ENCODE assay signal across 27 cellular contexts in genomic region chr2:160300203-160300602, GRCh38.
A peak's percentile ranks its signal among the peaks of the same experiment; 100 is the strongest.
DNase-seq lines count a peak whose midpoint lies in the region; ATAC-seq and TF ChIP-seq lines count a peak whose summit lies in the region.
"Had no signal": no experiment of that assay in that cellular context is flagged by ENCODE, and none has a peak within 500 bp of the region (broad histone marks: within the 10 kb centered on the region; RNA-seq: fewer than 3 reads in every experiment).

No MANE protein-coding gene starts in this region.

- no peak overlapping the region for H3K27ac ChIP-seq in CD8-positive, alpha-beta memory T cell (ENCODE audit: low read depth, low read length)
- peak overlapping the region; percentile 39 for H3K27ac ChIP-seq in epithelial cell of prostate
- H3K27ac ChIP-seq in SK-N-SH (ENCODE audit: low read depth in 2 of 2, low read length in 1 of 2) = peak overlapping the region in 1 of 2 experiments; percentile 49; a peak in 1 of 4 replicates
- H3K27ac ChIP-seq: A549, ascending aorta, testis, vagina had no signal

- no peak overlapping the region for H3K4me3 ChIP-seq in CD8-positive, alpha-beta memory T cell (ENCODE audit: low read length)
- no peak overlapping the region for H3K4me3 ChIP-seq in SK-N-SH (ENCODE audit: low read depth in 2 of 2, low read length in 1 of 2)
- H3K4me3 ChIP-seq: A549, ascending aorta, GM23338, heart left ventricle, K562, testis, vagina had no signal

- H3K4me1 ChIP-seq in CD8-positive, alpha-beta memory T cell (ENCODE audit: insufficient read depth, low read length) = peaks cover 32% of the 10 kb centered on the region
- H3K4me1 ChIP-seq in SK-N-SH (ENCODE audit: control insufficient read depth in 1 of 2, insufficient read depth in 2 of 2, low read depth in 1 of 2, low read length in 1 of 2) = peaks cover 3 to 18% of the 10 kb centered on the region in 2 experiments
- H3K4me1 ChIP-seq: BE2C had no signal

- intact Hi-C loops in activated CD8-positive, alpha-beta T cell treated with anti-CD3 and anti-CD28 coated beads for 36 hours (cut with micrococcal nuclease) = no loop called here
- intact Hi-C loops in activated CD4-positive, alpha-beta memory T cell treated with anti-CD3 and anti-CD28 coated beads for 36 hours (cut with micrococcal nuclease) = loop anchor here (2.0 kb wide), 1 partner anchor 35 kb away; no protein-coding TSS in a partner anchor

- H3K9ac ChIP-seq in SK-N-SH = no peak overlapping the region

- no peak for TF ChIP-seq RAD21 in SK-N-SH (IDR thresholded peaks at IDR 0.05; ENCODE audit: low read length)

- H4K20me1 ChIP-seq in SK-N-SH (ENCODE audit: insufficient read depth) = no peaks in the 10 kb centered on the region

- no peak for TF ChIP-seq CTCF in activated CD8-positive, alpha-beta T cell treated with anti-CD3 and anti-CD28 coated beads for 36 hours (IDR thresholded peaks at IDR 0.05)
- TF ChIP-seq CTCF in SK-N-SH (IDR thresholded peaks at IDR 0.05) = no peak

- H3K36me3 ChIP-seq in CD8-positive, alpha-beta memory T cell (ENCODE audit: insufficient read depth, low read length) = peaks cover 24% of the 10 kb centered on the region
- H3K36me3 ChIP-seq in SK-N-SH (replicated peaks in 1 of 2; ENCODE audit: control insufficient read depth in 1 of 2, insufficient read depth in 2 of 2, low read length in 1 of 2) = peaks cover 49 to 80% of the 10 kb centered on the region in 2 experiments

- POLR2A ChIA-PET in activated CD8-positive, alpha-beta T cell treated with anti-CD3 and anti-CD28 coated beads for 36 hours (lab: Charles Lee) = no interaction called here
- POLR2A ChIA-PET in activated CD8-positive, alpha-beta T cell treated with anti-CD3 and anti-CD28 coated beads, Interleukin-2, amount 10 ng/mL, durations not matched to agents 7 days and 5 days (lab: Charles Lee) = interaction anchor here (0.7 kb wide), 1 partner anchor 14 kb away, joined by 3 read pairs; no protein-coding TSS in a partner anchor
- POLR2A ChIA-PET in CD8-positive, alpha-beta memory T cell (lab: Charles Lee) = no interaction called here
- POLR2A ChIA-PET in activated CD4-positive, alpha-beta memory T cell treated with anti-CD3 and anti-CD28 coated beads for 36 hours (lab: Charles Lee) = interaction anchor here (0.7 kb wide), 1 partner anchor 76 kb away, joined by 3 read pairs; no protein-coding TSS in a partner anchor
- POLR2A ChIA-PET in SK-N-SH (lab: Yijun Ruan, JAX) = no interaction called here

- H3K27me3 ChIP-seq in CD8-positive, alpha-beta memory T cell (ENCODE audit: insufficient read depth, low read length, poor library complexity, severe bottlenecking) = no peaks in the 10 kb centered on the region
- H3K27me3 ChIP-seq in SK-N-SH (ENCODE audit: insufficient read depth) = no peaks in the 10 kb centered on the region
- H3K27me3 ChIP-seq: ascending aorta, BE2C, heart left ventricle, testis, vagina had no signal

- peaks cover 46% of the 10 kb centered on the region for H3K79me2 ChIP-seq in SK-N-SH (ENCODE audit: insufficient read depth)

- no peak overlapping the region for H2AFZ ChIP-seq in SK-N-SH (ENCODE audit: low read depth)
- H2AFZ ChIP-seq: GM23338 had no signal

- peaks cover 55% of the 10 kb centered on the region for H3K36me3 Mint-ChIP-seq in activated CD8-positive, alpha-beta T cell treated with anti-CD3 and anti-CD28 coated beads for 36 hours (ENCODE audit: low read depth)
- H3K36me3 Mint-ChIP-seq in activated CD8-positive, alpha-beta T cell treated with anti-CD3 and anti-CD28 coated beads, Interleukin-2, amount 10 ng/mL, durations not matched to agents 7 days and 5 days (ENCODE audit: low read depth) = peaks cover 73% of the 10 kb centered on the region
- H3K36me3 Mint-ChIP-seq in CD8-positive, alpha-beta memory T cell = peaks cover 18 to 84% (median 41%) of the 10 kb centered on the region in 3 donors
- H3K36me3 Mint-ChIP-seq in activated CD4-positive, alpha-beta memory T cell treated with anti-CD3 and anti-CD28 coated beads for 36 hours = peaks cover 49% of the 10 kb centered on the region

- H3F3A ChIP-seq in SK-N-SH (replicated peaks; ENCODE audit: insufficient read depth) = peaks cover 10% of the 10 kb centered on the region

- H3K4me2 ChIP-seq in SK-N-SH = no peak overlapping the region
- H3K4me2 ChIP-seq: A549, GM23338 had no signal

- peaks cover 72% of the 10 kb centered on the region for H3K4me1 Mint-ChIP-seq in activated CD8-positive, alpha-beta T cell treated with anti-CD3 and anti-CD28 coated beads for 36 hours (ENCODE audit: low read depth)
- H3K4me1 Mint-ChIP-seq in activated CD8-positive, alpha-beta T cell treated with anti-CD3 and anti-CD28 coated beads, Interleukin-2, amount 10 ng/mL, durations not matched to agents 7 days and 5 days (ENCODE audit: low read depth) = peaks cover 42% of the 10 kb centered on the region
- peaks cover 63 to 78% (median 72%) of the 10 kb centered on the region in 3 donors for H3K4me1 Mint-ChIP-seq in CD8-positive, alpha-beta memory T cell
- peaks cover 67% of the 10 kb centered on the region for H3K4me1 Mint-ChIP-seq in activated CD4-positive, alpha-beta memory T cell treated with anti-CD3 and anti-CD28 coated beads for 36 hours (ENCODE audit: low read depth)

- no peak for TF ChIP-seq EP300 in SK-N-SH (IDR thresholded peaks at IDR 0.05; ENCODE audit: borderline replicate concordance in 1 of 2, low read depth in 1 of 2, low read length in 1 of 2)

- H3K9me3 ChIP-seq in CD8-positive, alpha-beta memory T cell (ENCODE audit: low read length) = no peaks in the 10 kb centered on the region
- no peaks in the 10 kb centered on the region for H3K9me3 ChIP-seq in SK-N-SH
- H3K9me3 ChIP-seq: A549, ascending aorta, BE2C, heart left ventricle, testis, vagina had no signal

- no peak overlapping the region for H3K4me3 Mint-ChIP-seq in activated CD8-positive, alpha-beta T cell treated with anti-CD3 and anti-CD28 coated beads for 36 hours
- no peak overlapping the region for H3K4me3 Mint-ChIP-seq in activated CD8-positive, alpha-beta T cell treated with anti-CD3 and anti-CD28 coated beads, Interleukin-2, amount 10 ng/mL, durations not matched to agents 7 days and 5 days
- H3K4me3 Mint-ChIP-seq in CD8-positive, alpha-beta memory T cell = no peak overlapping the region
- H3K4me3 Mint-ChIP-seq in activated CD4-positive, alpha-beta memory T cell treated with anti-CD3 and anti-CD28 coated beads for 36 hours = no peak overlapping the region
- H3K4me3 Mint-ChIP-seq: GM23338; stimulated activated naive B cell treated with anti-CD40 and anti-IgM and Interleukin-4, amounts not matched to agents 10 μg/mL and 1 μg/mL and 100 μg/mL, for 72 hours had no signal

- DNase-seq in activated CD8-positive, alpha-beta T cell treated with anti-CD3 and anti-CD28 coated beads for 36 hours = no peak
- no peak for DNase-seq in activated CD8-positive, alpha-beta T cell treated with anti-CD3 and anti-CD28 coated beads, Interleukin-2, amount 10 ng/mL, durations not matched to agents 7 days and 5 days
- no peak for DNase-seq in CD8-positive, alpha-beta memory T cell
- no peak for DNase-seq in activated CD4-positive, alpha-beta memory T cell treated with anti-CD3 and anti-CD28 coated beads for 36 hours
- DNase-seq in epithelial cell of prostate (ENCODE audit: low read depth, low spot score) = no peak
- DNase-seq in AML-193 (lab: John Stamatoyannopoulos, UW) = no peak
- no peak for DNase-seq in SK-N-SH
- DNase-seq: activated CD8-positive, alpha-beta memory T cell treated with anti-CD3 and anti-CD28 coated beads, Interleukin-2, amount 50 U/mL, for 48 hours; BE2C; COR-L47; DMS79 treated with DMSO at 0.1 percent for 48 hours; heart left ventricle; left colon; NCI-H2029 treated with DMSO at 0.1 percent for 48 hours; NCI-H446 treated with DMSO at 0.1 percent for 48 hours; small intestine; stimulated activated CD4-positive, alpha-beta T cell treated with anti-CD3 and anti-CD28 coated beads, Interleukin-2, amount 100 ng/mL, for 48 hours; stimulated activated naive B cell treated with anti-CD40 and anti-IgM and Interleukin-4, amounts not matched to agents 10 μg/mL and 1 μg/mL and 100 μg/mL, for 72 hours; SW 1271; testis had no signal

- H3K9me2 ChIP-seq in SK-N-SH = no peaks in the 10 kb centered on the region

- WGBS in SK-N-SH (ENCODE audit: low lambda C conversion rate) = 94% methylated on average over 1 of the region's 1 CpG

- H3K9me3 Mint-ChIP-seq in activated CD8-positive, alpha-beta T cell treated with anti-CD3 and anti-CD28 coated beads for 36 hours = no peaks in the 10 kb centered on the region
- H3K9me3 Mint-ChIP-seq in activated CD8-positive, alpha-beta T cell treated with anti-CD3 and anti-CD28 coated beads, Interleukin-2, amount 10 ng/mL, durations not matched to agents 7 days and 5 days (ENCODE audit: insufficient read depth) = no peaks in the 10 kb centered on the region
- H3K9me3 Mint-ChIP-seq in CD8-positive, alpha-beta memory T cell = no peaks in the 10 kb centered on the region
- no peaks in the 10 kb centered on the region for H3K9me3 Mint-ChIP-seq in activated CD4-positive, alpha-beta memory T cell treated with anti-CD3 and anti-CD28 coated beads for 36 hours
- H3K9me3 Mint-ChIP-seq: GM23338; stimulated activated naive B cell treated with anti-CD40 and anti-IgM and Interleukin-4, amounts not matched to agents 10 μg/mL and 1 μg/mL and 100 μg/mL, for 72 hours had no signal

- no peaks in the 10 kb centered on the region for H3K27me3 Mint-ChIP-seq in activated CD8-positive, alpha-beta T cell treated with anti-CD3 and anti-CD28 coated beads for 36 hours
- H3K27me3 Mint-ChIP-seq in activated CD8-positive, alpha-beta T cell treated with anti-CD3 and anti-CD28 coated beads, Interleukin-2, amount 10 ng/mL, durations not matched to agents 7 days and 5 days (ENCODE audit: low read depth) = no peaks in the 10 kb centered on the region
- no peaks in the 10 kb centered on the region for H3K27me3 Mint-ChIP-seq in CD8-positive, alpha-beta memory T cell
- H3K27me3 Mint-ChIP-seq in activated CD4-positive, alpha-beta memory T cell treated with anti-CD3 and anti-CD28 coated beads for 36 hours = no peaks in the 10 kb centered on the region
- H3K27me3 Mint-ChIP-seq: stimulated activated naive B cell treated with anti-CD40 and anti-IgM and Interleukin-4, amounts not matched to agents 10 μg/mL and 1 μg/mL and 100 μg/mL, for 72 hours had no signal

- no peak for ATAC-seq in activated CD8-positive, alpha-beta T cell treated with anti-CD3 and anti-CD28 coated beads for 36 hours
- no peak for ATAC-seq in activated CD8-positive, alpha-beta T cell treated with anti-CD3 and anti-CD28 coated beads, Interleukin-2, amount 10 ng/mL, durations not matched to agents 7 days and 5 days
- ATAC-seq in HG02763 (IDR thresholded peaks at IDR 0.05; ENCODE audit: unreplicated experiment) = no peak
- ATAC-seq: A549; GM23338; K562; left colon; Right ventricle myocardium inferior; stimulated activated naive B cell treated with anti-CD40 and anti-IgM and Interleukin-4, amounts not matched to agents 10 μg/mL and 1 μg/mL and 100 μg/mL, for 72 hours had no signal

- peak overlapping the region; percentile 68 for H3K27ac Mint-ChIP-seq in activated CD8-positive, alpha-beta T cell treated with anti-CD3 and anti-CD28 coated beads for 36 hours
- H3K27ac Mint-ChIP-seq in activated CD8-positive, alpha-beta T cell treated with anti-CD3 and anti-CD28 coated beads, Interleukin-2, amount 10 ng/mL, durations not matched to agents 7 days and 5 days = no peak overlapping the region
- H3K27ac Mint-ChIP-seq in CD8-positive, alpha-beta memory T cell = peak overlapping the region in 7 of 8 donors; percentile 16 to 87 (median 48)
- H3K27ac Mint-ChIP-seq in activated CD4-positive, alpha-beta memory T cell treated with anti-CD3 and anti-CD28 coated beads for 36 hours = peak overlapping the region; percentile 64
- H3K27ac Mint-ChIP-seq: stimulated activated naive B cell treated with anti-CD40 and anti-IgM and Interleukin-4, amounts not matched to agents 10 μg/mL and 1 μg/mL and 100 μg/mL, for 72 hours had no signal

- CTCF ChIA-PET in activated CD8-positive, alpha-beta T cell treated with anti-CD3 and anti-CD28 coated beads for 36 hours (lab: Charles Lee) = interaction anchor here (0.6 to 1.6 kb wide), 3 partner anchors 17 to 24 kb away, joined by 3 to 4 read pairs (median 4); no protein-coding TSS in a partner anchor
- CTCF ChIA-PET in activated CD8-positive, alpha-beta T cell treated with anti-CD3 and anti-CD28 coated beads, Interleukin-2, amount 10 ng/mL, durations not matched to agents 7 days and 5 days (lab: Charles Lee) = interaction anchor here (0.7 to 1.4 kb wide), 2 partner anchors 23 to 129 kb away, joined by 3 to 7 read pairs; no protein-coding TSS in a partner anchor
- CTCF ChIA-PET in CD8-positive, alpha-beta memory T cell (lab: Charles Lee) = no interaction called here
- CTCF ChIA-PET in activated CD4-positive, alpha-beta memory T cell treated with anti-CD3 and anti-CD28 coated beads for 36 hours (lab: Charles Lee) = interaction anchor here (1.3 to 1.7 kb wide), 2 partner anchors 8 to 190 kb away, joined by 4 to 6 read pairs; no protein-coding TSS in a partner anchor
- CTCF ChIA-PET in SK-N-SH (lab: Yijun Ruan, JAX) = no interaction called here

Comparison
In these comparisons a context has a peak if more than half of its experiments do, and no peak if none do; other contexts are left out.
1. POLR2A ChIA-PET loops: an anchor here in activated CD8-positive, alpha-beta T cell treated with anti-CD3 and anti-CD28 coated beads, Interleukin-2, amount 10 ng/mL, durations not matched to agents 7 days and 5 days (0.7 kb wide) and activated CD4-positive, alpha-beta memory T cell treated with anti-CD3 and anti-CD28 coated beads for 36 hours (0.7 kb wide); none called in activated CD8-positive, alpha-beta T cell treated with anti-CD3 and anti-CD28 coated beads for 36 hours, CD8-positive, alpha-beta memory T cell and SK-N-SH.
2. CTCF ChIA-PET loops: an anchor here in activated CD8-positive, alpha-beta T cell treated with anti-CD3 and anti-CD28 coated beads for 36 hours (0.6 to 1.6 kb wide), activated CD8-positive, alpha-beta T cell treated with anti-CD3 and anti-CD28 coated beads, Interleukin-2, amount 10 ng/mL, durations not matched to agents 7 days and 5 days (0.7 to 1.4 kb wide) and activated CD4-positive, alpha-beta memory T cell treated with anti-CD3 and anti-CD28 coated beads for 36 hours (1.3 to 1.7 kb wide); none called in CD8-positive, alpha-beta memory T cell and SK-N-SH.